In the genomic region with DNA sequence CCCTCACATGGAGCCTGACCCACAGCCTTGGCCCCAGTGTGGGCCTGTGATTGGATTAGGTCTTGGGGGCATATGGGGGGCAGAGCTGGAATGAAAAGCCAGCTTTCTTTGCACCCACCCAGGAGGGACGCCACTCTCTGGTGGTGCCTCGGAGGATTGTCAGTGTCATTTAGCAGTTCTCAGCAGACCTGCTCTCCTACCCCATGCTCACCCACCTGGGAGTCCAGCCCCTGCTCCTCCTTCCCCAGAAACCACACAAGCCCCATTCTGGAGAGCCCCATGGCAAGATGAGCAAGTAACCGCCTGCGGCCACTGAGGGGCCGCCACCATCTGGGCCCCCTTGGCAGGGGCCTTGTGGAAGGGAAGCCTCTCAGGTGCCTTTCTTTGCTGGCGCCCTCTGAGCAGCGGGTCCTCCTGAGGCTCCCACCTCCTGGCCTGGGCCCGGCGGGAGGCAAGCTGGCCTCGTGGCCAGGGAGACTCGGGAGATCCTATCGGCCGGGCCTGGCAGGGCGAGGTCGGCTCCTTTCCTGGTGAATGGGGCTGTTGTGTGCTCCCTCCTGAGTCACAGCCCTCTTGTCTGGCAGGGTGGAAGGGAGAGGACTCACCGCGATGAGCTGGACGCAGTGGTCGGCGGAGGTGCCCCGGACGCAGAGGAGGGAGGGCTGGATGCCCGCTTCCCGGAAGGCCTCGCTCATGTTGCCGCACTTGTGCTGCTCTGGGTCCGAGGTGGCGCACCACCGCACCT, we compare ENCODE assay signal across 2 cellular contexts.
TF ChIP-seq lines count a peak whose summit lies in the region.

No MANE protein-coding gene starts in this region.

TF ChIP-seq in HEK293, 187 proteins besides CTCF, POLR2A, EP300 and RAD21:
- TF ChIP-seq, protein P1, sequence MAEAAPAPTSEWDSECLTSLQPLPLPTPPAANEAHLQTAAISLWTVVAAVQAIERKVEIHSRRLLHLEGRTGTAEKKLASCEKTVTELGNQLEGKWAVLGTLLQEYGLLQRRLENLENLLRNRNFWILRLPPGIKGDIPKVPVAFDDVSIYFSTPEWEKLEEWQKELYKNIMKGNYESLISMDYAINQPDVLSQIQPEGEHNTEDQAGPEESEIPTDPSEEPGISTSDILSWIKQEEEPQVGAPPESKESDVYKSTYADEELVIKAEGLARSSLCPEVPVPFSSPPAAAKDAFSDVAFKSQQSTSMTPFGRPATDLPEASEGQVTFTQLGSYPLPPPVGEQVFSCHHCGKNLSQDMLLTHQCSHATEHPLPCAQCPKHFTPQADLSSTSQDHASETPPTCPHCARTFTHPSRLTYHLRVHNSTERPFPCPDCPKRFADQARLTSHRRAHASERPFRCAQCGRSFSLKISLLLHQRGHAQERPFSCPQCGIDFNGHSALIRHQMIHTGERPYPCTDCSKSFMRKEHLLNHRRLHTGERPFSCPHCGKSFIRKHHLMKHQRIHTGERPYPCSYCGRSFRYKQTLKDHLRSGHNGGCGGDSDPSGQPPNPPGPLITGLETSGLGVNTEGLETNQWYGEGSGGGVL (tag by site-specific recombination; IDR thresholded peaks at IDR 0.05) = no peak
- TF ChIP-seq, protein P2, sequence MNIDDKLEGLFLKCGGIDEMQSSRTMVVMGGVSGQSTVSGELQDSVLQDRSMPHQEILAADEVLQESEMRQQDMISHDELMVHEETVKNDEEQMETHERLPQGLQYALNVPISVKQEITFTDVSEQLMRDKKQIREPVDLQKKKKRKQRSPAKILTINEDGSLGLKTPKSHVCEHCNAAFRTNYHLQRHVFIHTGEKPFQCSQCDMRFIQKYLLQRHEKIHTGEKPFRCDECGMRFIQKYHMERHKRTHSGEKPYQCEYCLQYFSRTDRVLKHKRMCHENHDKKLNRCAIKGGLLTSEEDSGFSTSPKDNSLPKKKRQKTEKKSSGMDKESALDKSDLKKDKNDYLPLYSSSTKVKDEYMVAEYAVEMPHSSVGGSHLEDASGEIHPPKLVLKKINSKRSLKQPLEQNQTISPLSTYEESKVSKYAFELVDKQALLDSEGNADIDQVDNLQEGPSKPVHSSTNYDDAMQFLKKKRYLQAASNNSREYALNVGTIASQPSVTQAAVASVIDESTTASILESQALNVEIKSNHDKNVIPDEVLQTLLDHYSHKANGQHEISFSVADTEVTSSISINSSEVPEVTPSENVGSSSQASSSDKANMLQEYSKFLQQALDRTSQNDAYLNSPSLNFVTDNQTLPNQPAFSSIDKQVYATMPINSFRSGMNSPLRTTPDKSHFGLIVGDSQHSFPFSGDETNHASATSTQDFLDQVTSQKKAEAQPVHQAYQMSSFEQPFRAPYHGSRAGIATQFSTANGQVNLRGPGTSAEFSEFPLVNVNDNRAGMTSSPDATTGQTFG (tag by site-specific recombination; IDR thresholded peaks at IDR 0.05; ENCODE audit: borderline replicate concordance) = no peak
- TF ChIP-seq ZNF701 (tag by site-specific recombination; IDR thresholded peaks at IDR 0.05) (no peak), ZNF266 (tag by site-specific recombination; IDR thresholded peaks at IDR 0.05; ENCODE audit: low read depth) (no peak), ZNF654 (tag by site-specific recombination; IDR thresholded peaks at IDR 0.05; ENCODE audit: low read depth) (no peak), ZNF155 (tag by site-specific recombination; IDR thresholded peaks at IDR 0.05) (no peak), GLIS2 (tag by site-specific recombination; IDR thresholded peaks at IDR 0.05) (0 out of 2 replicates have a peak, but pooled peaks have one; percentile 30)

TF ChIP-seq in GM12878, 131 proteins besides CTCF, POLR2A, EP300 and RAD21:
- no peak for TF ChIP-seq FOS (IDR thresholded peaks at IDR 0.05; ENCODE audit: borderline replicate concordance, extremely low read depth, insufficient read length)
- TF ChIP-seq, protein P3, sequence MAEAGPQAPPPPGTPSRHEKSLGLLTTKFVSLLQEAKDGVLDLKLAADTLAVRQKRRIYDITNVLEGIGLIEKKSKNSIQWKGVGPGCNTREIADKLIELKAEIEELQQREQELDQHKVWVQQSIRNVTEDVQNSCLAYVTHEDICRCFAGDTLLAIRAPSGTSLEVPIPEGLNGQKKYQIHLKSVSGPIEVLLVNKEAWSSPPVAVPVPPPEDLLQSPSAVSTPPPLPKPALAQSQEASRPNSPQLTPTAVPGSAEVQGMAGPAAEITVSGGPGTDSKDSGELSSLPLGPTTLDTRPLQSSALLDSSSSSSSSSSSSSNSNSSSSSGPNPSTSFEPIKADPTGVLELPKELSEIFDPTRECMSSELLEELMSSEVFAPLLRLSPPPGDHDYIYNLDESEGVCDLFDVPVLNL (IDR thresholded peaks at IDR 0.05; ENCODE audit: low read depth, low read length) = no peak
TF ChIP-seq in GM12878: peak in this region for 0.
